Comparison of ENCODE assay signal across 8 cellular contexts in genomic region chr6:116010400-116011095, GRCh38. TPM values are rescaled to one million over a fixed set of nuclear protein-coding genes. Genes with fewer than 3 reads are reported as not detected.
DNase-seq lines count a peak whose midpoint lies in the region; ATAC-seq and TF ChIP-seq lines count a peak whose summit lies in the region.

No MANE protein-coding gene starts in this region.

- H3K27me3 ChIP-seq in PC-9 (ENCODE audit: insufficient read depth, low read depth) (no peaks in the 10 kb centered on the region), parathyroid adenoma (ENCODE audit: control insufficient read depth, insufficient read depth, low read length) (no peaks in the 10 kb centered on the region)

- H4K20me1 ChIP-seq in PC-9 (ENCODE audit: insufficient read depth) = no peaks in the 10 kb centered on the region

- H3K27ac ChIP-seq in PC-9 (no peak overlapping the region), parathyroid adenoma (no peak overlapping the region)

- BruUV-seq in PC-9 (replicated peaks; lab: Mats Ljungman, UMichigan) = no TSS peak

- intact Hi-C loops in PC-9 (cut with micrococcal nuclease; ENCODE audit: unreplicated experiment) = loop anchor here (1.0 to 5.0 kb wide), 4 partner anchors 24 to 202 kb away; partner anchors contain the start of gene FRK

- H3K4me2 ChIP-seq in PC-9 (peak overlapping the region; percentile 41; the same call in 1 of the 2 replicates), parathyroid adenoma (ENCODE audit: low read length) (no peak overlapping the region)

- H3K36me3 ChIP-seq in PC-9 (ENCODE audit: low read depth) = no peaks in the 10 kb centered on the region
- no peaks in the 10 kb centered on the region for H3K36me3 ChIP-seq in parathyroid adenoma (ENCODE audit: control insufficient read depth, insufficient read depth, low read length)

- TF ChIP-seq CTCF in PC-9 (conservative IDR thresholded peaks at IDR 0.05) = peak; percentile 97
- TF ChIP-seq CTCF in parathyroid adenoma (IDR thresholded peaks at IDR 0.05) = peak; percentile 86

- H3K4me1 ChIP-seq in PC-9 (replicated peaks; ENCODE audit: insufficient read depth) = peaks cover 37% of the 10 kb centered on the region
- H3K4me1 ChIP-seq in parathyroid adenoma = no peaks in the 10 kb centered on the region

- no peak overlapping the region for H2AFZ ChIP-seq in PC-9
- H2AFZ ChIP-seq in parathyroid adenoma = no peak overlapping the region

- ATAC-seq in GM19438 (IDR thresholded peaks at IDR 0.05; ENCODE audit: low read depth, unreplicated experiment) (peak; percentile 33), HG02840 (IDR thresholded peaks at IDR 0.05; ENCODE audit: low FRiP score, unreplicated experiment) (no peak)

- no peak overlapping the region for H3K9ac ChIP-seq in parathyroid adenoma

- H3K9me2 ChIP-seq in PC-9 (ENCODE audit: insufficient read depth) = no peaks in the 10 kb centered on the region

- H3K4me3 ChIP-seq in PC-9 (no peak overlapping the region), parathyroid adenoma (ENCODE audit: low read depth, low read length) (no peak overlapping the region)

- POLR2A ChIA-PET in PC-9 (lab: Charles Lee; ENCODE audit: unreplicated experiment) = interaction anchor here (0.5 to 1.1 kb wide), 2 partner anchors 90 to 551 kb away, joined by 5 to 15 read pairs; no protein-coding TSS in a partner anchor

- DNase-seq in COR-L47 (lab: John Stamatoyannopoulos, UW) (peak; percentile 31), HT1080 (ENCODE audit: low read depth) (peak; percentile 57), PC-9 (peak; percentile 63 to 65), globus pallidus (ENCODE audit: low spot score) (peak; percentile 92)
- DNase-seq in activated effector memory CD4-positive, alpha-beta T cell treated with Interleukin-2 at 50 U/mL for 16 hours = peak; percentile 4

- H3K79me2 ChIP-seq in PC-9 (ENCODE audit: low read depth) (peaks cover 14% of the 10 kb centered on the region; the same call in 1 of the 2 replicates), parathyroid adenoma (no peaks in the 10 kb centered on the region)

- peaks cover 8% of the 10 kb centered on the region; the same call in 1 of the 2 replicates for H3F3A ChIP-seq in PC-9 (ENCODE audit: insufficient read depth, low read depth)

- H3K9me3 ChIP-seq in PC-9 (ENCODE audit: insufficient read depth, low read depth) (peaks cover 7% of the 10 kb centered on the region; the same call in 1 of the 2 replicates), parathyroid adenoma (ENCODE audit: control insufficient read depth, low read length) (no peaks in the 10 kb centered on the region)

- CTCF ChIA-PET in PC-9 (lab: Charles Lee) = interaction anchor here (0.6 to 1.4 kb wide), 8 partner anchors 47 to 101 kb away, joined by 3 to 23 read pairs (median 4); partner anchors contain the start of genes FRK and NT5DC1

RNA-seq across cellular contexts. Expression of gene FRK, which starts 50.1 kb away (rescaled TPM):
- total RNA-seq in HT1080 (2014; rRNA removed; shearing (Covaris generic)) = under 0.01 and 0.02 TPM in 2 replicates
- polyA plus RNA-seq in HT1080 (2015; cell fraction: cytosol; rRNA removed) = 0.01 and 0.02 TPM in 2 replicates
- polyA plus RNA-seq in HT1080 (2015; cell fraction: nucleus; rRNA removed) = 0.01 and 0.02 TPM in 2 replicates
- total RNA-seq in PC-9 (2021) = 14.4 and 17.2 TPM in 2 replicates

Comparison
In these comparisons a context has a peak if more than half of its experiments do, and no peak if none do; other contexts are left out.
1. DNase-seq: peak in every context shown above with its lines; median percentile 92 in globus pallidus; 64 in PC-9; 57 in HT1080; 31 in COR-L47; 4 in activated effector memory CD4-positive, alpha-beta T cell treated with Interleukin-2 at 50 U/mL for 16 hours.
2. RNA of gene FRK, which starts 50.1 kb away (total RNA-seq): 14.4 to 17.2 TPM in PC-9; under 0.01 to 0.02 TPM in HT1080; every median in the first group is over 10 times any median in the second.